1 cellular context compared by ENCODE assay signal in genomic region chr22:43922123-43922522, GRCh38.
A peak's percentile ranks its signal among the peaks of the same experiment; 100 is the strongest.
TF ChIP-seq lines count a peak whose summit lies in the region.

No MANE protein-coding gene starts in this region.

TF ChIP-seq in HepG2, 621 proteins besides CTCF, POLR2A, EP300 and RAD21 (continued from another document and continues in another):
- TF ChIP-seq HMGXB4 (CRISPR knock-in tag; IDR thresholded peaks at IDR 0.05; ENCODE audit: borderline replicate concordance in 1 of 2, low read depth in 1 of 2) (0 out of 4 replicates have a peak, but pooled peaks of 1 of the 2 experiments have one; percentile 40), PATZ1 (CRISPR knock-in tag; IDR thresholded peaks at IDR 0.05) (peak; percentile 20; the same call in 1 of the 2 replicates), NAIF1 (CRISPR knock-in tag; IDR thresholded peaks at IDR 0.05; ENCODE audit: borderline replicate concordance) (no peak), ZNF12 (CRISPR knock-in tag; IDR thresholded peaks at IDR 0.05) (no peak), ELK4 (CRISPR knock-in tag; IDR thresholded peaks at IDR 0.05; ENCODE audit: borderline replicate concordance) (no peak), NR2F6 (IDR thresholded peaks at IDR 0.05) (peak; percentile 78), NR2F6 (CRISPR knock-in tag; IDR thresholded peaks at IDR 0.05) (peak; percentile 60; the same call in 1 of the 2 replicates), ZNF280D (CRISPR knock-in tag; IDR thresholded peaks at IDR 0.05) (no peak), CERS6 (CRISPR knock-in tag; IDR thresholded peaks at IDR 0.05) (no peak), GATAD2A (CRISPR knock-in tag; IDR thresholded peaks at IDR 0.05) (peak; percentile 13; the same call in 1 of the 2 replicates), ZKSCAN5 (CRISPR knock-in tag; IDR thresholded peaks at IDR 0.05) (no peak), DPF2 (CRISPR knock-in tag; IDR thresholded peaks at IDR 0.05; ENCODE audit: borderline replicate concordance, low read depth) (no peak), RXRA (CRISPR knock-in tag; IDR thresholded peaks at IDR 0.05) (peak; percentile 77), TEAD3 (CRISPR knock-in tag; optimal IDR thresholded peaks at IDR 0.05; ENCODE audit: borderline replicate concordance) (peak; percentile 95), ZNF281 (CRISPR knock-in tag; IDR thresholded peaks at IDR 0.05; ENCODE audit: borderline replicate concordance) (0 out of 2 replicates have a peak, but pooled peaks have one; percentile 21), NR2F2 (IDR thresholded peaks at IDR 0.05; ENCODE audit: borderline replicate concordance, low read depth) (peak; percentile 47; the same call in 1 of the 2 replicates), KIAA2018 (CRISPR knock-in tag; IDR thresholded peaks at IDR 0.05; ENCODE audit: borderline replicate concordance) (no peak), ZNF180 (CRISPR knock-in tag; IDR thresholded peaks at IDR 0.05; ENCODE audit: borderline replicate concordance, low read depth) (no peak), XRCC5 (optimal IDR thresholded peaks at IDR 0.05; ENCODE audit: low read length) (peak; percentile 35), PITX1 (CRISPR knock-in tag; IDR thresholded peaks at IDR 0.05) (0 out of 2 replicates have a peak, but pooled peaks have one; percentile 49), THRA (CRISPR knock-in tag; IDR thresholded peaks at IDR 0.05; ENCODE audit: borderline replicate concordance) (peak; percentile 66; the same call in 1 of the 2 replicates), PLSCR1 (CRISPR knock-in tag; IDR thresholded peaks at IDR 0.05; ENCODE audit: borderline replicate concordance) (no peak), ARID3A (IDR thresholded peaks at IDR 0.05; ENCODE audit: low read depth, low read length) (no peak), SIX4 (CRISPR knock-in tag; IDR thresholded peaks at IDR 0.05) (0 out of 2 replicates have a peak, but pooled peaks have one; percentile 48), ZNF136 (CRISPR knock-in tag; IDR thresholded peaks at IDR 0.05; ENCODE audit: low read depth) (no peak), SNAPC5 (CRISPR knock-in tag; IDR thresholded peaks at IDR 0.05; ENCODE audit: borderline replicate concordance) (no peak)
